Comparison of ENCODE assay signal across 8 cellular contexts in genomic region chr4:1748465-1748995, GRCh38. TPM values are rescaled to one million over a fixed set of nuclear protein-coding genes. Genes with fewer than 3 reads are reported as not detected.
DNase-seq lines count a peak whose midpoint lies in the region; ATAC-seq and TF ChIP-seq lines count a peak whose summit lies in the region.

No MANE protein-coding gene starts in this region.

- peak; percentile 67 to 77 for TF ChIP-seq CTCF in left lung (IDR thresholded peaks at IDR 0.05)

- peaks cover 0 to 18% of the 10 kb centered on the region in 2 donors for H3K36me3 ChIP-seq in left lung

- intact Hi-C loops in left lung (cut with DNase I), result loop anchor here in 1 of 2 donors (2.0 to 10.0 kb wide), 2 partner anchors 62 to 146 kb away; no protein-coding TSS in a partner anchor

- H3K27ac ChIP-seq in left lung, result no peak overlapping the region

- no peaks in the 10 kb centered on the region for H3K9me3 ChIP-seq in left lung

- DNase-seq in AG08395 (ENCODE audit: low spot score), result peak; percentile 84
- DNase-seq in GM19240 (ENCODE audit: insufficient read length, low spot score), result peak; percentile 94
- DNase-seq in NCI-H2227 treated with DMSO at 0.1 percent for 48 hours (lab: John Stamatoyannopoulos, UW), result peak; percentile 4
- DNase-seq in activated CD4-positive, alpha-beta T cell treated with anti-CD3 and anti-CD28 coated beads for 1 hour, result peak; percentile 64
- peak; percentile 64 for DNase-seq in central memory CD4-positive, alpha-beta T cell
- DNase-seq in left lung, result peak; percentile 68 to 92
- DNase-seq in stimulated activated CD8-positive, alpha-beta memory T cell treated with anti-CD3 and anti-CD28 coated beads, Interleukin-12 subunit alpha, Interleukin-12 subunit beta, amount 100 ng/mL, for 1 hour (ENCODE audit: low read depth), result peak; percentile 62

- no peak overlapping the region for H3K4me3 ChIP-seq in left lung

- peaks cover 0 to 19% of the 10 kb centered on the region in 2 donors for H3K27me3 ChIP-seq in left lung

- peaks cover 13 to 24% of the 10 kb centered on the region in 2 donors for H3K4me1 ChIP-seq in left lung

- ATAC-seq in left lung (peak; percentile 58), HG02678 (IDR thresholded peaks at IDR 0.05; ENCODE audit: unreplicated experiment) (no peak)

RNA-seq across cellular contexts. Expression of gene TACC3, which starts 27.2 kb away (rescaled TPM):
- 10 to 100 TPM; 20.3 to 28.1 TPM for total RNA-seq in left lung

RNA-seq across cellular contexts. Expression of gene TMEM129, which starts 27.4 kb away (rescaled TPM):
- 10 to 100 TPM; 36.8 to 41.1 TPM for total RNA-seq in left lung

RNA-seq across cellular contexts. Expression of gene SLBP, which starts 36.4 kb away (rescaled TPM):
- total RNA-seq in left lung, result 10 to 100 TPM; 39.1 to 42.8 TPM

RNA-seq across cellular contexts. Expression of gene FGFR3, which starts 44.6 kb away (rescaled TPM):
- total RNA-seq in left lung, result 10 to 100 TPM; 10.8 to 13.5 TPM

Comparison
In these comparisons a context has a peak if more than half of its experiments do, and no peak if none do; other contexts are left out.
1. DNase-seq: peak in every context shown above with its lines; median percentile 94 in GM19240; 84 in AG08395; 80 in left lung; 64 in activated CD4-positive, alpha-beta T cell treated with anti-CD3 and anti-CD28 coated beads for 1 hour; 64 in central memory CD4-positive, alpha-beta T cell; 62 in stimulated activated CD8-positive, alpha-beta memory T cell treated with anti-CD3 and anti-CD28 coated beads, Interleukin-12 subunit alpha, Interleukin-12 subunit beta, amount 100 ng/mL, for 1 hour; 4 in NCI-H2227 treated with DMSO at 0.1 percent for 48 hours.